In genomic region chr3:119676771-119677640, GRCh38 we compare ENCODE assay signal across 8 cellular contexts. TPM values are rescaled to one million over a fixed set of nuclear protein-coding genes. Genes with fewer than 3 reads are reported as not detected.
A peak's percentile ranks its signal among the peaks of the same experiment; 100 is the strongest.
DNase-seq lines count a peak whose midpoint lies in the region; ATAC-seq and TF ChIP-seq lines count a peak whose summit lies in the region.

Gene COX17 (minus strand): TSS chr3:119677406. CDS start chr3:119677310, 96 bp downstream.

- H3K9me3 Mint-ChIP-seq in WTC11 (no peaks in the 10 kb centered on the region), immature natural killer cell (no peaks in the 10 kb centered on the region)

- peak; percentile 92 for ATAC-seq in GM18909 (IDR thresholded peaks at IDR 0.05; ENCODE audit: poor library complexity, unreplicated experiment)
- ATAC-seq in HG03175 (IDR thresholded peaks at IDR 0.05; ENCODE audit: unreplicated experiment), result peak; percentile 90
- ATAC-seq in WTC11, result peak; percentile 90

- H3K27me3 Mint-ChIP-seq in WTC11 (ENCODE audit: low read depth), result peaks cover 4% of the 10 kb centered on the region; the same call in 1 of the 2 replicates
- peaks cover 5 to 8% (median 6%) of the 10 kb centered on the region in 3 donors for H3K27me3 Mint-ChIP-seq in immature natural killer cell (ENCODE audit: low read depth in 3 of 3)

- POLR2A ChIA-PET in AG04449 (lab: Yijun Ruan, JAX) (interaction anchor here (0.8 to 1.5 kb wide), 4 partner anchors 12 to 354 kb away, joined by 3 to 4 read pairs (median 3); no protein-coding TSS in a partner anchor), WTC11 (lab: Charles Lee) (interaction anchor here (0.5 to 1.0 kb wide), 2 partner anchors 26 to 226 kb away, joined by 3 to 4 read pairs; partner anchors contain the start of gene CFAP91)

- H3K36me3 Mint-ChIP-seq in WTC11 (peaks cover 25% of the 10 kb centered on the region), immature natural killer cell (peaks cover 7 to 11% (median 8%) of the 10 kb centered on the region in 3 donors)

- H3K4me3 Mint-ChIP-seq in WTC11 (peak within 1 kb of the TSS; percentile 97), immature natural killer cell (peak within 1 kb of the TSS; percentile 90 to 94 (median 93))

- peak within 1 kb of the TSS; percentile 74 for H3K4me3 ChIP-seq in AG04449 (ENCODE audit: low read depth, low read length)
- peak within 1 kb of the TSS; percentile 60 to 77 for H3K4me3 ChIP-seq in cardiac fibroblast (replicated peaks in 1 of 2; ENCODE audit: low read depth in 2 of 2, low read length in 2 of 2)

- TF ChIP-seq CTCF in AG04449 (IDR thresholded peaks at IDR 0.05; ENCODE audit: insufficient read depth, low read length, missing control alignments), result no peak
- no peak for TF ChIP-seq CTCF in WTC11 (IDR thresholded peaks at IDR 0.05)
- TF ChIP-seq CTCF in cardiac fibroblast (IDR thresholded peaks at IDR 0.05; ENCODE audit: low read depth, low read length), result no peak

- H3K4me1 Mint-ChIP-seq in WTC11 (peaks cover 20% of the 10 kb centered on the region), immature natural killer cell (peaks cover 31 to 45% of the 10 kb centered on the region in 2 donors)

- H3K27ac Mint-ChIP-seq in WTC11 (peak within 1 kb of the TSS; percentile 96), immature natural killer cell (peak within 1 kb of the TSS; percentile 95 to 99 (median 97))

- DNase-seq in AG04449 (ENCODE audit: low read depth, low spot score) (peak; percentile 71), NCI-H226 (peak; percentile 84), WTC11 (ENCODE audit: low spot score) (peak; percentile 96), cardiac fibroblast (ENCODE audit: low read depth in 2 of 2) (peak; percentile 97 to 98), immature natural killer cell (peak; percentile 94 to 97 (median 95)), smooth muscle cell of the brain vasculature (ENCODE audit: low read depth, low spot score) (peak; percentile 85)

- CTCF ChIA-PET in AG04449 (lab: Yijun Ruan, JAX), result interaction anchor here (0.9 to 2.6 kb wide), 8 partner anchors 11 to 794 kb away, joined by 3 to 11 read pairs (median 4); no protein-coding TSS in a partner anchor
- CTCF ChIA-PET in WTC11 (lab: Charles Lee), result interaction anchor here (2.2 kb wide), 1 partner anchor 76 kb away, joined by 9 read pairs; no protein-coding TSS in a partner anchor

TF ChIP-seq in WTC11, 78 proteins besides CTCF, POLR2A, EP300 and RAD21 (continues in another document):
- TF ChIP-seq PRRX2 (CRISPR knock-in tag; IDR thresholded peaks at IDR 0.05), result no peak
- peak; percentile 52; the same call in 1 of the 2 replicates for TF ChIP-seq MAX (CRISPR knock-in tag; IDR thresholded peaks at IDR 0.05)
- TF ChIP-seq ETV6 (CRISPR knock-in tag; IDR thresholded peaks at IDR 0.05), result peak; percentile 76
- TF ChIP-seq GABPB1 (CRISPR knock-in tag; IDR thresholded peaks at IDR 0.05), result peak; percentile 54
- no peak for TF ChIP-seq FOXK1 (CRISPR knock-in tag; IDR thresholded peaks at IDR 0.05)
- 0 out of 2 replicates have a peak, but pooled peaks have one; percentile 29 for TF ChIP-seq CREB1 (CRISPR knock-in tag; IDR thresholded peaks at IDR 0.05)
- TF ChIP-seq ESRRA (CRISPR knock-in tag; IDR thresholded peaks at IDR 0.05; ENCODE audit: borderline replicate concordance), result no peak
- no peak for TF ChIP-seq ZNF425 (CRISPR knock-in tag; conservative IDR thresholded peaks at IDR 0.05)
- TF ChIP-seq GTF2I (CRISPR knock-in tag; conservative IDR thresholded peaks at IDR 0.05), result no peak
- peak; percentile 57; the same call in 1 of the 2 replicates for TF ChIP-seq SP1 (CRISPR knock-in tag; conservative IDR thresholded peaks at IDR 0.05)
- no peak for TF ChIP-seq ZNF317 (CRISPR knock-in tag; IDR thresholded peaks at IDR 0.05; ENCODE audit: borderline replicate concordance, low read depth)
- no peak for TF ChIP-seq ZNF219 (CRISPR knock-in tag; IDR thresholded peaks at IDR 0.05; ENCODE audit: borderline replicate concordance)
- no peak for TF ChIP-seq NFE2L1 (CRISPR knock-in tag; IDR thresholded peaks at IDR 0.05)
- no peak for TF ChIP-seq ELF4 (CRISPR knock-in tag; IDR thresholded peaks at IDR 0.05; ENCODE audit: low read depth)
- 0 out of 2 replicates have a peak, but pooled peaks have one; percentile 31 for TF ChIP-seq CREM (CRISPR knock-in tag; IDR thresholded peaks at IDR 0.05)
- no peak for TF ChIP-seq RORB (CRISPR knock-in tag; IDR thresholded peaks at IDR 0.05)
- peak; percentile 92 for TF ChIP-seq NR2C2 (CRISPR knock-in tag; IDR thresholded peaks at IDR 0.05)
- TF ChIP-seq FOXP1 (CRISPR knock-in tag; IDR thresholded peaks at IDR 0.05; ENCODE audit: borderline replicate concordance), result 0 out of 2 replicates have a peak, but pooled peaks have one; percentile 57
- 0 out of 2 replicates have a peak, but pooled peaks have one; percentile 37 for TF ChIP-seq E2F5 (CRISPR knock-in tag; IDR thresholded peaks at IDR 0.05)
- no peak for TF ChIP-seq ZNF396 (CRISPR knock-in tag; IDR thresholded peaks at IDR 0.05; ENCODE audit: borderline replicate concordance)
- no peak for TF ChIP-seq ZNF532 (CRISPR knock-in tag; IDR thresholded peaks at IDR 0.05; ENCODE audit: borderline replicate concordance)
- no peak for TF ChIP-seq OVOL2 (CRISPR knock-in tag; IDR thresholded peaks at IDR 0.05; ENCODE audit: borderline replicate concordance)
- TF ChIP-seq TP53 (CRISPR knock-in tag; IDR thresholded peaks at IDR 0.05), result no peak
- 0 out of 2 replicates have a peak, but pooled peaks have one; percentile 47 for TF ChIP-seq TEAD1 (CRISPR knock-in tag; IDR thresholded peaks at IDR 0.05)
- 0 out of 2 replicates have a peak, but pooled peaks have one; percentile 23 for TF ChIP-seq ZNF232 (CRISPR knock-in tag; IDR thresholded peaks at IDR 0.05)

RNA-seq across cellular contexts. Expression of gene COX17, which starts in this region (rescaled TPM):
- 49.7 to 56.0 TPM (median 50.3 TPM) in 3 replicates for total RNA-seq in WTC11 (2021)
- polyA plus RNA-seq in immature natural killer cell, result 100 to 1,000 TPM in 2 of 3 donors, 10 to 100 TPM in 1; 65.5 to 112 (median 102) TPM

Comparison
In these comparisons a context has a peak if more than half of its experiments do, and no peak if none do; other contexts are left out.
1. Peak in every context shown above with its lines: DNase-seq, ATAC-seq and H3K4me3 ChIP-seq.